In the genomic region with DNA sequence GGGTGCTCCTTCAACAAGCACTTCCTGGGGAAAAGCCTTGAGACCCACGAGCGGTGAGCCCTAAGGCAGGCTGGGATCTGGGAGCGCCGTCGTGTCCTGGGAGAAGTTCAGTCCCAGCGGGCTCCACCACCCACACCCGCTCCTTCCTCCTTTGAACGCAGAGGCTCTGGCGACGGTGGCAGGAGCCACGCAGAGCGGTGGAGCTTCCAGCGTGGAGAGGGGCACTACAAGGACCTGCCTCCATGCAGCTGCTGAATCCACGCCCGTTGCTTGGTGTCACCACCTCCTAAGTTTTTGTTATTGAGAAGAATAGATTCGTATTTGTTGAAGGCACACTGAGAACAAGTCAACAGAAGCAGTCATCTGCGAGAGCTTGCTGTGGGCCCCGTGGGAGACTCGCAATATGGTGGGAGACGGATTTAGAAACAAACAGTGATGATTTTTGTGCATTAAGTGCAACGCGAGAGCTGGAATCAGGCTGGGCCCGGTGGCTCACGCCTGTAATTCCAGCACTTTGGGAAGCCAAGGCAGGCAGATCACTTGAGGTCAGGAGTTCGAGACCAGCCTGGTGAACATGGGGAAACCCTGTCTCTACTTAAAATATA, we compare ENCODE assay signal across 22 cellular contexts.
DNase-seq lines count a peak whose midpoint lies in the region; FAIRE-seq and TF ChIP-seq lines count a peak whose summit lies in the region.
"Had no signal": no experiment of that assay in that cellular context is flagged by ENCODE, and none has a peak within 500 bp of the region (broad histone marks: within the 10 kb centered on the region; RNA-seq: fewer than 3 reads in every experiment).

No MANE protein-coding gene starts in this region.

- H3K36me3 ChIP-seq in H1 (ENCODE audit: control insufficient read depth in 2 of 4, insufficient read depth in 4 of 4, low read length in 3 of 4) (no peaks in the 10 kb centered on the region), neural progenitor cell (no peaks in the 10 kb centered on the region), vagina (no peaks in the 10 kb centered on the region)
- H3K36me3 ChIP-seq: BE2C, Peyer's patch had no signal

- TF ChIP-seq CTCF in H1 (IDR thresholded peaks at IDR 0.05; ENCODE audit: control extremely low read depth in 1 of 3, insufficient read depth in 1 of 3, low read depth in 1 of 3, low read length in 3 of 3) (no peak), neural progenitor cell (IDR thresholded peaks at IDR 0.05) (no peak), vagina (IDR thresholded peaks at IDR 0.05) (no peak)

- no peak overlapping the region for H2BK120ac ChIP-seq in H1 (replicated peaks; ENCODE audit: low read depth, low read length)

- H2BK12ac ChIP-seq in H1 (ENCODE audit: low read depth, low read length): 0 out of 2 replicates have a peak overlapping the region, but pooled peaks have one; percentile 60

- H3K18ac ChIP-seq in H1 (ENCODE audit: extremely low read depth, low read length): no peak overlapping the region; the same call in 1 of the 2 replicates

- H3K56ac ChIP-seq in H1 (replicated peaks; ENCODE audit: insufficient read length, low read depth, low read length): no peak overlapping the region

- H4K20me1 ChIP-seq in H1 (replicated peaks in 1 of 2; ENCODE audit: control insufficient read depth in 1 of 2, insufficient read depth in 2 of 2, low read length in 2 of 2) (no peaks in the 10 kb centered on the region), neural progenitor cell (ENCODE audit: low read depth) (no peaks in the 10 kb centered on the region)

- 95% methylated on average over 20 of the region's 25 CpGs; no CpG with 5 or more reads in 1 of the 2 experiments for WGBS in H1 (ENCODE audit: extremely low coverage in 1 of 2, insufficient coverage in 1 of 2, insufficient read length in 1 of 2, insufficient replicate concordance in 2 of 2, low coverage in 1 of 2, low lambda C conversion rate in 2 of 2, missing lambda C conversion rate in 1 of 2), 2 experiments

- H2BK15ac ChIP-seq in H1 (ENCODE audit: low read length): no peak overlapping the region

- H3K27ac Mint-ChIP-seq in neural progenitor cell: peak overlapping the region; percentile 67
- H3K27ac Mint-ChIP-seq: CD4-positive, CD25-positive, alpha-beta regulatory T cell; IgD-negative memory B cell had no signal

- no peak for FAIRE-seq in H1 (lab: Jason Lieb, UNC)
- FAIRE-seq: D721Med had no signal

- no peak overlapping the region for H4K91ac ChIP-seq in H1 (replicated peaks; ENCODE audit: insufficient read length, low read length)

- H3K79me1 ChIP-seq in H1 (ENCODE audit: low read depth, low read length): no peaks in the 10 kb centered on the region

- CTCF ChIA-PET in H1 (lab: Charles Lee; ENCODE audit: partially characterized antibody): interaction anchor here (1.2 kb wide), 1 partner anchor 209 kb away, joined by 3 read pairs; no protein-coding TSS in a partner anchor

- no peak overlapping the region for H3K27ac ChIP-seq in H1 (ENCODE audit: low read depth, low read length)
- H3K27ac ChIP-seq in neural progenitor cell: no peak overlapping the region
- no peak overlapping the region for H3K27ac ChIP-seq in vagina
- H3K27ac ChIP-seq: 22Rv1, HL-60, KMS-11, Peyer's patch had no signal

- peaks cover 15% of the 10 kb centered on the region for H3K9me3 Mint-ChIP-seq in neural progenitor cell

- no peaks in the 10 kb centered on the region for H3K23me2 ChIP-seq in H1 (ENCODE audit: low read depth, low read length)

- H3K36me3 Mint-ChIP-seq in neural progenitor cell: no peaks in the 10 kb centered on the region
- H3K36me3 Mint-ChIP-seq: CD4-positive, CD25-positive, alpha-beta regulatory T cell; IgD-negative memory B cell had no signal

- TF ChIP-seq RAD21 in H1 (IDR thresholded peaks at IDR 0.05 in 1 of 2, conservative IDR thresholded peaks at IDR 0.05 in 1 of 2; ENCODE audit: low read depth in 2 of 2, low read length in 2 of 2): no peak

- H3K4me1 Mint-ChIP-seq in neural progenitor cell: peaks cover 38% of the 10 kb centered on the region
- H3K4me1 Mint-ChIP-seq: CD4-positive, CD25-positive, alpha-beta regulatory T cell had no signal

- POLR2A ChIA-PET in H1 (lab: Charles Lee; ENCODE audit: partially characterized antibody): no interaction called here

- H3K4me2 ChIP-seq in H1 (ENCODE audit: insufficient read depth in 1 of 2, low read depth in 2 of 2, low read length in 2 of 2): no peak overlapping the region
- no peak overlapping the region for H3K4me2 ChIP-seq in neural progenitor cell
- H3K4me2 ChIP-seq: KMS-11 had no signal

- H3K27me3 ChIP-seq in H1 (replicated peaks in 1 of 4; ENCODE audit: control insufficient read depth in 3 of 4, extremely low read depth in 1 of 4, insufficient read depth in 3 of 4, low read length in 3 of 4) (no peaks in the 10 kb centered on the region), neural progenitor cell (no peaks in the 10 kb centered on the region), vagina (no peaks in the 10 kb centered on the region)
- H3K27me3 ChIP-seq: BE2C, Peyer's patch had no signal

- H3K23ac ChIP-seq in H1 (ENCODE audit: insufficient read length): no peak overlapping the region

- no peak overlapping the region for H3K4me3 Mint-ChIP-seq in neural progenitor cell
- H3K4me3 Mint-ChIP-seq: CD4-positive, CD25-positive, alpha-beta regulatory T cell; IgD-negative memory B cell had no signal

- no peak overlapping the region for H2BK5ac ChIP-seq in H1 (ENCODE audit: low read depth, low read length)

- H4K5ac ChIP-seq in H1 (ENCODE audit: insufficient read length, low read depth, low read length): no peak overlapping the region

- peaks cover 7% of the 10 kb centered on the region for H3F3A ChIP-seq in neural progenitor cell (ENCODE audit: low read depth)

- H3K79me2 ChIP-seq in H1 (ENCODE audit: control insufficient read depth in 1 of 2, insufficient read depth in 2 of 2, low read length in 2 of 2): no peaks in the 10 kb centered on the region
- no peaks in the 10 kb centered on the region for H3K79me2 ChIP-seq in neural progenitor cell (ENCODE audit: low read depth)

- no peak overlapping the region for H4K8ac ChIP-seq in H1 (ENCODE audit: extremely low read depth, insufficient read depth, low read length)

- H2AFZ ChIP-seq in H1 (ENCODE audit: low read length) (0 out of 2 replicates have a peak overlapping the region, but pooled peaks have one; percentile 24), neural progenitor cell (replicated peaks) (peak overlapping the region; percentile 55)

- no peak overlapping the region for H2AK5ac ChIP-seq in H1 (ENCODE audit: low read depth, low read length)

- intact Hi-C loops in vagina (cut with DNase I): no loop called here

- TF ChIP-seq EP300 in H1 (IDR thresholded peaks at IDR 0.05; ENCODE audit: borderline replicate concordance in 1 of 2, low read depth in 2 of 2, low read length in 2 of 2): no peak

- no peak overlapping the region for H3K4me3 ChIP-seq in H1 (ENCODE audit: extremely low read depth in 1 of 4, insufficient read depth in 2 of 4, low read depth in 3 of 4, low read length in 4 of 4)
- H3K4me3 ChIP-seq in neural progenitor cell: no peak overlapping the region
- H3K4me3 ChIP-seq in vagina: no peak overlapping the region
- H3K4me3 ChIP-seq: Peyer's patch had no signal

- H3K9me3 ChIP-seq in H1 (ENCODE audit: insufficient read depth in 2 of 2, low read depth in 1 of 2, low read length in 1 of 2) (peaks cover 0 to 4% of the 10 kb centered on the region in 2 experiments; a peak in 1 of 4 replicates), neural progenitor cell (ENCODE audit: low read depth) (no peaks in the 10 kb centered on the region), vagina (no peaks in the 10 kb centered on the region)
- H3K9me3 ChIP-seq: BE2C, Peyer's patch had no signal

- H3K4me1 ChIP-seq in H1 (replicated peaks in 1 of 4; ENCODE audit: control insufficient read depth in 3 of 4, insufficient read depth in 4 of 4, low read length in 3 of 4): peaks cover 0 to 3% (median 1%) of the 10 kb centered on the region in 4 experiments; a peak in 2 of 7 replicates
- H3K4me1 ChIP-seq in neural progenitor cell: peaks cover 9% of the 10 kb centered on the region
- H3K4me1 ChIP-seq in vagina: peaks cover 24% of the 10 kb centered on the region
- H3K4me1 ChIP-seq: BE2C, Peyer's patch had no signal

- DNase-seq in NCI-H2171 treated with DMSO at 0.1 percent for 48 hours (lab: John Stamatoyannopoulos, UW) (peak; percentile 14), NCI-H2171 (lab: John Stamatoyannopoulos, UW) (no peak), H1 (ENCODE audit: low read depth in 1 of 2, low spot score in 2 of 2) (no peak), neural progenitor cell (ENCODE audit: low spot score) (no peak), vagina (ENCODE audit: extremely low spot score in 2 of 2) (peak; percentile 77 to 82), amniotic stem cell (lab: John Stamatoyannopoulos, UW) (no peak), erythroblast (lab: John Stamatoyannopoulos, UW) (no peak)
- no peak for DNase-seq in activated naive CD4-positive, alpha-beta T cell (lab: John Stamatoyannopoulos, UW)
- DNase-seq: BE2C; CD4-positive, CD25-positive, alpha-beta regulatory T cell; GOT3; MM.1S; NCI-H2029; NCI-H446; NCI-H524 treated with DMSO at 0.1 percent for 48 hours; Peyer's patch; SHP77 treated with DMSO at 0.1 percent for 48 hours had no signal

- H2BK20ac ChIP-seq in H1 (ENCODE audit: low read length): no peak overlapping the region

- H3K27me3 Mint-ChIP-seq in neural progenitor cell (ENCODE audit: insufficient read depth, low read depth): peaks cover 8% of the 10 kb centered on the region

- H3K4ac ChIP-seq in H1 (replicated peaks; ENCODE audit: insufficient read length, low read depth, low read length): no peak overlapping the region

- no peak overlapping the region for H3K9ac ChIP-seq in H1 (replicated peaks in 1 of 4; ENCODE audit: extremely low read depth in 1 of 4, low read depth in 3 of 4, low read length in 3 of 4)
- no peak overlapping the region for H3K9ac ChIP-seq in neural progenitor cell
- H3K9ac ChIP-seq: KMS-11 had no signal

- no peak overlapping the region for H3K14ac ChIP-seq in H1 (ENCODE audit: insufficient read length)

- TF ChIP-seq POLR2A in H1 (IDR thresholded peaks at IDR 0.05; ENCODE audit: control extremely low read depth in 1 of 2, low read depth in 2 of 2, low read length in 2 of 2) (no peak), vagina (IDR thresholded peaks at IDR 0.05) (no peak), erythroblast (IDR thresholded peaks at IDR 0.05; ENCODE audit: low read length) (no peak)

TF ChIP-seq in H1, 55 proteins besides CTCF, POLR2A, EP300 and RAD21:
- TF ChIP-seq CREB1 (IDR thresholded peaks at IDR 0.05) (no peak), YY1 (IDR thresholded peaks at IDR 0.05; ENCODE audit: low read depth, low read length) (no peak), EGR1 (IDR thresholded peaks at IDR 0.05; ENCODE audit: borderline replicate concordance, low read depth, low read length) (no peak), SRF (IDR thresholded peaks at IDR 0.05; ENCODE audit: low read depth, low read length) (no peak)

Comparison
In these comparisons a context has a peak if more than half of its experiments do, and no peak if none do; other contexts are left out.
1. DNase-seq: peak in NCI-H2171 treated with DMSO at 0.1 percent for 48 hours (single experiment) and vagina (2 of 2); none in NCI-H2171 (single experiment), H1 (0 of 2), neural progenitor cell (single experiment), amniotic stem cell (single experiment), activated naive CD4-positive, alpha-beta T cell (0 of 4) and erythroblast (0 of 2).